ENCODE assay signal across 36 cellular contexts in the genomic region with DNA sequence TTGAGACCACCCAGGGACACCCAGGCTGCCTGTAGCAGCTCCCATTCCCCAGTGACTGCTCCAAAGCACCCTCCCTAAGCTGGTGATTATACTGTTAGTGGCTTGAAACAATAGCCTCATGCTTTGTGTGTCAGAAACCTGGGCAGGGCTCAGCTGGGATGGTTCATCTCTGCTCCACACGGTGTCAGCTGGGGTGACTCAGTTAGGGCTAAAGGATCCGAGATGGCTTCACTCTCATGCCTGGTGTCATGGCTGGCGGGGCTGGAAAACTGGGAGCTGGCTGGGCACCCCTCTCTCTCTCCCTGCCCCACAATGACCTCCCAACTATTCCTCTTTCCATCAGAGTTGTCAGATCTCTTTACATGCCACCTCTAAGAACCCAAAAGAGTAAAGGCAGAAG. TPM values are rescaled to one million over a fixed set of nuclear protein-coding genes. Genes with fewer than 3 reads are reported as not detected.
"Had no signal": no experiment of that assay in that cellular context is flagged by ENCODE, and none has a peak within 500 bp of the region (broad histone marks: within the 10 kb centered on the region; RNA-seq: fewer than 3 reads in every experiment).

No MANE protein-coding gene starts in this region.

- H3K79me2 ChIP-seq: parathyroid adenoma had no signal

- H3K4me3 ChIP-seq: ovary, psoas muscle, skin epidermis, smooth muscle cell, spleen, suprapubic skin, testis, tibial artery, transverse colon, upper lobe of right lung, uterus had no signal

- H3K4me2 ChIP-seq: smooth muscle cell had no signal

- H3K36me3 Mint-ChIP-seq: natural killer cell treated with Interleukin-12 subunit alpha and Interleukin-12 subunit beta and Interleukin-15 and Interleukin-18, amount 100 ng/mL, for 72 hours; stimulated activated memory B cell treated with anti-CD40 and anti-IgM and Interleukin-4, amounts not matched to agents 10 μg/mL and 1 μg/mL and 100 μg/mL, for 72 hours; type B pancreatic cell had no signal

- H3K27me3 ChIP-seq: ovary, testis, tibial artery, upper lobe of right lung, uterus had no signal

- H3K27ac Mint-ChIP-seq: naive thymus-derived CD4-positive, alpha-beta T cell; natural killer cell treated with Interleukin-12 subunit alpha and Interleukin-12 subunit beta and Interleukin-15 and Interleukin-18, amount 100 ng/mL, for 72 hours; nephron progenitor cell; progenitor cell of endocrine pancreas; stimulated activated memory B cell treated with anti-CD40 and anti-IgM and Interleukin-4, amounts not matched to agents 10 μg/mL and 1 μg/mL and 100 μg/mL, for 72 hours; stimulated activated naive CD8-positive, alpha-beta T cell treated with anti-CD3 and anti-CD28 coated beads, Interleukin-15, amount 100 ng/mL, for 72 hours; type B pancreatic cell had no signal

- H3K4me1 ChIP-seq: psoas muscle, uterus had no signal

- H3K9ac ChIP-seq: parathyroid adenoma had no signal

- H3K9me3 ChIP-seq: neutrophil, ovary, psoas muscle, suprapubic skin, testis, transverse colon, upper lobe of right lung, uterus had no signal

- H3K9me3 Mint-ChIP-seq: natural killer cell treated with Interleukin-12 subunit alpha and Interleukin-12 subunit beta and Interleukin-15 and Interleukin-18, amount 100 ng/mL, for 72 hours had no signal

- H3K4me3 Mint-ChIP-seq: naive thymus-derived CD4-positive, alpha-beta T cell; natural killer cell treated with Interleukin-12 subunit alpha and Interleukin-12 subunit beta and Interleukin-15 and Interleukin-18, amount 100 ng/mL, for 72 hours; nephron progenitor cell; neural crest cell; stimulated activated memory B cell treated with anti-CD40 and anti-IgM and Interleukin-4, amounts not matched to agents 10 μg/mL and 1 μg/mL and 100 μg/mL, for 72 hours; stimulated activated naive CD8-positive, alpha-beta T cell treated with anti-CD3 and anti-CD28 coated beads, Interleukin-15, amount 100 ng/mL, for 72 hours; type B pancreatic cell had no signal

- H3K36me3 ChIP-seq: neutrophil, ovary, spleen, suprapubic skin, tibial artery, transverse colon, upper lobe of right lung, uterus had no signal

- DNase-seq: naive thymus-derived CD4-positive, alpha-beta T cell; nephron progenitor cell; nucleus accumbens; ovary; psoas muscle; right cardiac atrium; spleen; stimulated activated CD4-positive, alpha-beta T cell treated with anti-CD3 and anti-CD28 coated beads, Interleukin-12 subunit alpha, Interleukin-12 subunit beta, amount 100 ng/mL, for 4 hours; stimulated activated CD4-positive, alpha-beta T cell treated with anti-CD3 and anti-CD28 coated beads, Interleukin-1b, Interleukin-23, amount 100 ng/mL, for 48 hours; stimulated activated CD4-positive, alpha-beta T cell treated with anti-CD3 and anti-CD28 coated beads, Interleukin-4, amount 100 ng/mL, for 1 hour; stimulated activated CD4-positive, alpha-beta T cell treated with anti-CD3 and anti-CD28 coated beads, Interleukin-4, amount 100 ng/mL, for 4 hours; stimulated activated CD8-positive, alpha-beta memory T cell treated with anti-CD3 and anti-CD28 coated beads, Interleukin-4, amount 100 ng/mL, for 48 hours; stimulated activated naive CD4-positive, alpha-beta T cell; stimulated activated naive CD8-positive, alpha-beta T cell treated with anti-CD3 and anti-CD28 coated beads, Interleukin-15, amount 100 ng/mL, for 72 hours; stimulated activated naive CD8-positive, alpha-beta T cell treated with anti-CD3 and anti-CD28 coated beads, Interleukin-15, Interleukin-2, amounts not matched to agents 100 U/mL and 50 U/mL, for 24 hours; substantia nigra; testis; tibial artery; transverse colon; upper lobe of right lung; uterus had no signal

- ATAC-seq: naive thymus-derived CD4-positive, alpha-beta T cell; natural killer cell treated with Interleukin-12 subunit alpha and Interleukin-12 subunit beta and Interleukin-15 and Interleukin-18, amount 100 ng/mL, for 72 hours; psoas muscle; right cardiac atrium; sciatic nerve; stimulated activated memory B cell treated with anti-CD40 and anti-IgM and Interleukin-4, amounts not matched to agents 10 μg/mL and 1 μg/mL and 100 μg/mL, for 72 hours; stimulated activated naive CD8-positive, alpha-beta T cell treated with anti-CD3 and anti-CD28 coated beads, Interleukin-15, amount 100 ng/mL, for 72 hours; stimulated activated naive CD8-positive, alpha-beta T cell treated with anti-CD3 and anti-CD28 coated beads, Interleukin-15, Interleukin-2, amounts not matched to agents 100 U/mL and 50 U/mL, for 24 hours; upper lobe of right lung had no signal

- H3K27ac ChIP-seq: neutrophil, ovary, parathyroid adenoma, psoas muscle, skin epidermis, spleen, suprapubic skin, testis, tibial artery, transverse colon, upper lobe of right lung, uterus had no signal

- H2AFZ ChIP-seq: parathyroid adenoma had no signal

RNA-seq across cellular contexts. Expression of a gene that starts 44.4 kb away (rescaled TPM):
- total RNA-seq: naive thymus-derived CD4-positive, alpha-beta T cell; natural killer cell treated with Interleukin-12 subunit alpha and Interleukin-12 subunit beta and Interleukin-15 and Interleukin-18, amount 100 ng/mL, for 72 hours; neural crest cell; omental fat pad; ovary; progenitor cell of endocrine pancreas; psoas muscle; renal cortical epithelial cell; right cardiac atrium; sciatic nerve; smooth muscle cell; spleen; suprapubic skin; transverse colon; upper lobe of right lung; urinary bladder; uterus had no signal
- polyA plus RNA-seq: naive thymus-derived CD4-positive, alpha-beta T cell; ovary; psoas muscle; right cardiac atrium; smooth muscle cell; spleen; thymus; urinary bladder had no signal
